18 cellular contexts compared by ENCODE assay signal in the genomic region with DNA sequence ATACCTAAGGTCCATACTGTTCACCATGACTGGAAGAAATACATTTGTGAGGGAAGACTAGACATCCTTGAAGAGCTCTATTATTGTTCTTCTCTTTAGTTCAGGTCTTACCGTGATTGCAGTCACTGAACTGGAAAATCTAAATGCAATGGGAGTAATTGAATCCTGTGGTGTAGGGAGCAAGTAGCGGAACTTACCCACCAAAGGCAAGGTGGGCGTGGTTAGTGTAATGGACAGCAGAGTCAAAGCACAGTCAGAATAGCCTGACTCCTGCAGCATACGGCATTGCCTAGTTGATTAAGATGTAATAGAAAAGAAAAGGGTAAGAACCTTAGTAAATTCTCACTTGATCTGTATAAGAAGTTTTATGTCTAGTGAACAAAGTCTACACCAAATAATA.
DNase-seq lines count a peak whose midpoint lies in the region; ATAC-seq and TF ChIP-seq lines count a peak whose summit lies in the region.
"Had no signal": no experiment of that assay in that cellular context is flagged by ENCODE, and none has a peak within 500 bp of the region (broad histone marks: within the 10 kb centered on the region; RNA-seq: fewer than 3 reads in every experiment).

No MANE protein-coding gene starts in this region.

- no peak for TF ChIP-seq CTCF in WTC11 (IDR thresholded peaks at IDR 0.05)
- TF ChIP-seq CTCF in kidney epithelial cell (IDR thresholded peaks at IDR 0.05; ENCODE audit: insufficient read depth, low read length, poor library complexity, severe bottlenecking), result no peak

- H3K27me3 Mint-ChIP-seq in WTC11 (ENCODE audit: low read depth), result no peaks in the 10 kb centered on the region
- H3K27me3 Mint-ChIP-seq: CD4-positive, alpha-beta memory T cell had no signal

- H3K4me3 Mint-ChIP-seq in WTC11, result no peak overlapping the region
- H3K4me3 Mint-ChIP-seq: CD14-positive monocyte; CD4-positive, alpha-beta memory T cell had no signal

- H3K27me3 ChIP-seq in kidney epithelial cell (ENCODE audit: control insufficient read depth, insufficient read depth, low read length), result no peaks in the 10 kb centered on the region
- H3K27me3 ChIP-seq: BLaER1 had no signal

- H3K4me3 ChIP-seq in kidney epithelial cell (ENCODE audit: low read depth, low read length), result no peak overlapping the region
- H3K4me3 ChIP-seq: BLaER1, GM12878, GM23248, HAP-1 had no signal

- ATAC-seq in WTC11 (peak; percentile 75), HG03342 (IDR thresholded peaks at IDR 0.05; ENCODE audit: unreplicated experiment) (no peak)
- ATAC-seq: GM12878 had no signal

- no peaks in the 10 kb centered on the region for H3K36me3 ChIP-seq in kidney epithelial cell (ENCODE audit: control insufficient read depth, insufficient read depth, low read length)
- H3K36me3 ChIP-seq: BLaER1, HAP-1 had no signal

- in situ Hi-C loops in Caki2 (cut with HindIII; ENCODE audit: low pct_unique_long_range_greater_than_20kb, low sequenced_read_pairs), result no loop called here

- H3K27ac Mint-ChIP-seq in WTC11, result no peak overlapping the region
- H3K27ac Mint-ChIP-seq: CD4-positive, alpha-beta memory T cell had no signal

- CTCF ChIA-PET in WTC11 (lab: Charles Lee), result no interaction called here

- no peaks in the 10 kb centered on the region for H3K4me1 Mint-ChIP-seq in WTC11
- H3K4me1 Mint-ChIP-seq: CD14-positive monocyte; CD4-positive, alpha-beta memory T cell had no signal

- H3K9me3 Mint-ChIP-seq in WTC11, result no peaks in the 10 kb centered on the region
- H3K9me3 Mint-ChIP-seq: CD14-positive monocyte had no signal

- POLR2A ChIA-PET in WTC11 (lab: Charles Lee), result no interaction called here

- no peaks in the 10 kb centered on the region for H3K36me3 Mint-ChIP-seq in WTC11
- H3K36me3 Mint-ChIP-seq: CD14-positive monocyte; CD4-positive, alpha-beta memory T cell had no signal

- peak; percentile 9 for DNase-seq in Caki2 (ENCODE audit: low read depth)
- DNase-seq in WTC11 (ENCODE audit: low spot score), result no peak
- DNase-seq in kidney epithelial cell (ENCODE audit: low read depth), result peak; percentile 1
- peak; percentile 61 for DNase-seq in renal cortical epithelial cell (ENCODE audit: low read depth)
- DNase-seq in COR-L47 (lab: John Stamatoyannopoulos, UW), result no peak
- DNase-seq in NK-92 treated with Interleukin-12 subunit alpha and Interleukin-12 subunit beta, amount 100 ng/mL, for 24 hours (lab: John Stamatoyannopoulos, UW), result no peak
- DNase-seq: 8988T; CD4-positive, alpha-beta memory T cell; DMS 273 treated with DMSO at 0.1 percent for 48 hours; DMS53; DND-41; EL; GM23248 had no signal

TF ChIP-seq in WTC11, 78 proteins besides CTCF, POLR2A, EP300 and RAD21 (continues in another document):
- TF ChIP-seq, protein P1, sequence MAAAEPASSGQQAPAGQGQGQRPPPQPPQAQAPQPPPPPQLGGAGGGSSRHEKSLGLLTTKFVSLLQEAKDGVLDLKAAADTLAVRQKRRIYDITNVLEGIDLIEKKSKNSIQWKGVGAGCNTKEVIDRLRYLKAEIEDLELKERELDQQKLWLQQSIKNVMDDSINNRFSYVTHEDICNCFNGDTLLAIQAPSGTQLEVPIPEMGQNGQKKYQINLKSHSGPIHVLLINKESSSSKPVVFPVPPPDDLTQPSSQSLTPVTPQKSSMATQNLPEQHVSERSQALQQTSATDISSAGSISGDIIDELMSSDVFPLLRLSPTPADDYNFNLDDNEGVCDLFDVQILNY (CRISPR knock-in tag; IDR thresholded peaks at IDR 0.05), result no peak
- no peak for TF ChIP-seq NR1H2 (CRISPR knock-in tag; IDR thresholded peaks at IDR 0.05)
- TF ChIP-seq FOXK1 (CRISPR knock-in tag; IDR thresholded peaks at IDR 0.05), result no peak
- no peak for TF ChIP-seq KAT7 (CRISPR knock-in tag; IDR thresholded peaks at IDR 0.05; ENCODE audit: borderline replicate concordance)
- no peak for TF ChIP-seq AR (CRISPR knock-in tag; IDR thresholded peaks at IDR 0.05)
- no peak for TF ChIP-seq PRDM15 (CRISPR knock-in tag; IDR thresholded peaks at IDR 0.05)
- TF ChIP-seq CREM (CRISPR knock-in tag; IDR thresholded peaks at IDR 0.05), result no peak
- TF ChIP-seq, protein P2, sequence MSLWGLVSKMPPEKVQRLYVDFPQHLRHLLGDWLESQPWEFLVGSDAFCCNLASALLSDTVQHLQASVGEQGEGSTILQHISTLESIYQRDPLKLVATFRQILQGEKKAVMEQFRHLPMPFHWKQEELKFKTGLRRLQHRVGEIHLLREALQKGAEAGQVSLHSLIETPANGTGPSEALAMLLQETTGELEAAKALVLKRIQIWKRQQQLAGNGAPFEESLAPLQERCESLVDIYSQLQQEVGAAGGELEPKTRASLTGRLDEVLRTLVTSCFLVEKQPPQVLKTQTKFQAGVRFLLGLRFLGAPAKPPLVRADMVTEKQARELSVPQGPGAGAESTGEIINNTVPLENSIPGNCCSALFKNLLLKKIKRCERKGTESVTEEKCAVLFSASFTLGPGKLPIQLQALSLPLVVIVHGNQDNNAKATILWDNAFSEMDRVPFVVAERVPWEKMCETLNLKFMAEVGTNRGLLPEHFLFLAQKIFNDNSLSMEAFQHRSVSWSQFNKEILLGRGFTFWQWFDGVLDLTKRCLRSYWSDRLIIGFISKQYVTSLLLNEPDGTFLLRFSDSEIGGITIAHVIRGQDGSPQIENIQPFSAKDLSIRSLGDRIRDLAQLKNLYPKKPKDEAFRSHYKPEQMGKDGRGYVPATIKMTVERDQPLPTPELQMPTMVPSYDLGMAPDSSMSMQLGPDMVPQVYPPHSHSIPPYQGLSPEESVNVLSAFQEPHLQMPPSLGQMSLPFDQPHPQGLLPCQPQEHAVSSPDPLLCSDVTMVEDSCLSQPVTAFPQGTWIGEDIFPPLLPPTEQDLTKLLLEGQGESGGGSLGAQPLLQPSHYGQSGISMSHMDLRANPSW (CRISPR knock-in tag; conservative IDR thresholded peaks at IDR 0.05; ENCODE audit: low read depth), result no peak
- TF ChIP-seq ZNF263 (CRISPR knock-in tag; IDR thresholded peaks at IDR 0.05; ENCODE audit: low read depth), result no peak
- TF ChIP-seq, protein P3, sequence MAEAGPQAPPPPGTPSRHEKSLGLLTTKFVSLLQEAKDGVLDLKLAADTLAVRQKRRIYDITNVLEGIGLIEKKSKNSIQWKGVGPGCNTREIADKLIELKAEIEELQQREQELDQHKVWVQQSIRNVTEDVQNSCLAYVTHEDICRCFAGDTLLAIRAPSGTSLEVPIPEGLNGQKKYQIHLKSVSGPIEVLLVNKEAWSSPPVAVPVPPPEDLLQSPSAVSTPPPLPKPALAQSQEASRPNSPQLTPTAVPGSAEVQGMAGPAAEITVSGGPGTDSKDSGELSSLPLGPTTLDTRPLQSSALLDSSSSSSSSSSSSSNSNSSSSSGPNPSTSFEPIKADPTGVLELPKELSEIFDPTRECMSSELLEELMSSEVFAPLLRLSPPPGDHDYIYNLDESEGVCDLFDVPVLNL (CRISPR knock-in tag; IDR thresholded peaks at IDR 0.05; ENCODE audit: borderline replicate concordance, low read depth), result no peak
- no peak for TF ChIP-seq GTF2I (CRISPR knock-in tag; conservative IDR thresholded peaks at IDR 0.05)

Comparison
In these comparisons a context has a peak if more than half of its experiments do, and no peak if none do; other contexts are left out.
1. DNase-seq: peak in Caki2 (single experiment), kidney epithelial cell (single experiment) and renal cortical epithelial cell (single experiment); none in WTC11 (single experiment), COR-L47 (single experiment) and NK-92 treated with Interleukin-12 subunit alpha and Interleukin-12 subunit beta, amount 100 ng/mL, for 24 hours (single experiment).